1 cellular context compared by ENCODE assay signal in the genomic region with DNA sequence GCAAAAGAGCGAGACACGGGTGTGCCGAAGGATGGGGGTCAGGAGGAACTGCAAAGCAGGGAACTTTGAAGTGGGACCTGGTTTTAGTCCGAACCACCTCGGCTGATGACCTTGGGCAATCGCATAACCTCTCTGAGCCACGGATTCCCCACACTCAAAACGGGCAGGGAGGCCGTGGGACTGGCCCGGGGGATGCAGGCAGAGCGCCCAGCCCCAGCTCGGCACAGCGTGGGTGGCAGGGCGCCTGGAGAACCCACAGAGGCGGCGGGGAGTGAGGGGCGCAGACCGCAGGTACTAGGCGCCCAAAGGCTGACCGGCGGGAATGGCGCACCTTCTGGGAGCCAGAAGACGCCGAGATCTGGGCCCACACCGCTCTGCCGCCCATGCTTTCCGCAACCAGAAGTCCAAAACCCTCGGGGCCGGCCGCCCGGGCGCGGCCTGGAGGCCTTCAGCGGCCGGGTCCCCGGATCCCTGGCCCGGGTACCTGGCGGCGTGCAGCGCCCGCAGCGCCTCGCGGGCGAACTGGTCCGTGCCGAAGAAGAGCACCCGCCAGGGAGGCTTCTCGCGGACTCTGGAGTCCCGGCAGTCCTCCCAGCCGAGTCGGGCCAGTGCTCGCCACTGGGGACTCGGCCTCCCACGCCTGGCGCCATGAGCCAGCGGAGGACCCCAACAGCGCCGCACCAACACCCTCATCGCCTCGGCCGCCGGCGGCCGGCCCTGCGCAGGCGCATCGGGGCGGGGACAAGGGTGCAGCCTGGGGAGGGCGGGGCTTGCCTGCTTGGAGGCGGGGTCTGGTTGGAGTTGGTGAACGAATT.
TF ChIP-seq lines count a peak whose summit lies in the region.

A gene (minus strand): TSS at position 719 of the 815 bp plus-strand sequence. CDS start 26 bp downstream, at position 693.

TF ChIP-seq in HepG2, 621 proteins besides CTCF, POLR2A, EP300 and RAD21 (continued from another document):
- TF ChIP-seq, protein P1, sequence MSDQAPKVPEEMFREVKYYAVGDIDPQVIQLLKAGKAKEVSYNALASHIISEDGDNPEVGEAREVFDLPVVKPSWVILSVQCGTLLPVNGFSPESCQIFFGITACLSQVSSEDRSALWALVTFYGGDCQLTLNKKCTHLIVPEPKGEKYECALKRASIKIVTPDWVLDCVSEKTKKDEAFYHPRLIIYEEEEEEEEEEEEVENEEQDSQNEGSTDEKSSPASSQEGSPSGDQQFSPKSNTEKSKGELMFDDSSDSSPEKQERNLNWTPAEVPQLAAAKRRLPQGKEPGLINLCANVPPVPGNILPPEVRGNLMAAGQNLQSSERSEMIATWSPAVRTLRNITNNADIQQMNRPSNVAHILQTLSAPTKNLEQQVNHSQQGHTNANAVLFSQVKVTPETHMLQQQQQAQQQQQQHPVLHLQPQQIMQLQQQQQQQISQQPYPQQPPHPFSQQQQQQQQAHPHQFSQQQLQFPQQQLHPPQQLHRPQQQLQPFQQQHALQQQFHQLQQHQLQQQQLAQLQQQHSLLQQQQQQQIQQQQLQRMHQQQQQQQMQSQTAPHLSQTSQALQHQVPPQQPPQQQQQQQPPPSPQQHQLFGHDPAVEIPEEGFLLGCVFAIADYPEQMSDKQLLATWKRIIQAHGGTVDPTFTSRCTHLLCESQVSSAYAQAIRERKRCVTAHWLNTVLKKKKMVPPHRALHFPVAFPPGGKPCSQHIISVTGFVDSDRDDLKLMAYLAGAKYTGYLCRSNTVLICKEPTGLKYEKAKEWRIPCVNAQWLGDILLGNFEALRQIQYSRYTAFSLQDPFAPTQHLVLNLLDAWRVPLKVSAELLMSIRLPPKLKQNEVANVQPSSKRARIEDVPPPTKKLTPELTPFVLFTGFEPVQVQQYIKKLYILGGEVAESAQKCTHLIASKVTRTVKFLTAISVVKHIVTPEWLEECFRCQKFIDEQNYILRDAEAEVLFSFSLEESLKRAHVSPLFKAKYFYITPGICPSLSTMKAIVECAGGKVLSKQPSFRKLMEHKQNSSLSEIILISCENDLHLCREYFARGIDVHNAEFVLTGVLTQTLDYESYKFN (CRISPR knock-in tag; conservative IDR thresholded peaks at IDR 0.05): 0 out of 2 replicates have a peak, but pooled peaks have one; percentile 29
- TF ChIP-seq ZNF263 (CRISPR knock-in tag; IDR thresholded peaks at IDR 0.05): peak; percentile 97
- no peak for TF ChIP-seq SP2 (CRISPR knock-in tag; IDR thresholded peaks at IDR 0.05)
- TF ChIP-seq NR2C2 (CRISPR knock-in tag; IDR thresholded peaks at IDR 0.05; ENCODE audit: borderline replicate concordance): peak; percentile 15; the same call in 1 of the 2 replicates
